ENCODE assay signal across 8 cellular contexts in genomic region chr11:74398244-74399159, GRCh38.
DNase-seq lines count a peak whose midpoint lies in the region; ATAC-seq, FAIRE-seq and TF ChIP-seq lines count a peak whose summit lies in the region.

Gene PGM2L1 (minus strand): TSS chr11:74398433. CDS start chr11:74398161, 272 bp downstream.

- H3K4me3 ChIP-seq in AG10803 (ENCODE audit: low read length), result peak within 1 kb of the TSS; percentile 90

- peak; percentile 90 for DNase-seq in AG10803 (ENCODE audit: low read depth)
- peak; percentile 97 for DNase-seq in NCI-H345 treated with DMSO at 0.1 percent for 48 hours (lab: John Stamatoyannopoulos, UW; ENCODE audit: unreplicated experiment)
- peak; percentile 86 for DNase-seq in activated CD4-positive, CD25-positive, alpha-beta regulatory T cell treated with anti-CD3 and anti-CD28 coated beads, Interleukin-2, amount 50 U/mL, for 16 hours (ENCODE audit: low read depth, low spot score)
- peak; percentile 96 for DNase-seq in cerebellar cortex (ENCODE audit: low spot score)
- DNase-seq in stimulated activated CD4-positive, alpha-beta T cell treated with anti-CD3 and anti-CD28 coated beads, Interleukin-12 subunit alpha, Interleukin-12 subunit beta, amount 100 ng/mL, for 24 hours (ENCODE audit: low read depth in 2 of 2), result peak; percentile 83 to 87

- TF ChIP-seq CTCF in AG10803 (conservative IDR thresholded peaks at IDR 0.05; ENCODE audit: low read length), result no peak

- ATAC-seq in GM19035 (IDR thresholded peaks at IDR 0.05; ENCODE audit: unreplicated experiment) (peak; percentile 94), HG03342 (IDR thresholded peaks at IDR 0.05; ENCODE audit: unreplicated experiment) (peak; percentile 94)

- FAIRE-seq in islet of Langerhans (lab: Jason Lieb, UNC), result peak; percentile 74

Comparison
In these comparisons a context has a peak if more than half of its experiments do, and no peak if none do; other contexts are left out.
1. Peak in every context shown above with its lines: DNase-seq, ATAC-seq and H3K4me3 ChIP-seq.